Comparison of ENCODE assay signal across 20 cellular contexts in the genomic region with DNA sequence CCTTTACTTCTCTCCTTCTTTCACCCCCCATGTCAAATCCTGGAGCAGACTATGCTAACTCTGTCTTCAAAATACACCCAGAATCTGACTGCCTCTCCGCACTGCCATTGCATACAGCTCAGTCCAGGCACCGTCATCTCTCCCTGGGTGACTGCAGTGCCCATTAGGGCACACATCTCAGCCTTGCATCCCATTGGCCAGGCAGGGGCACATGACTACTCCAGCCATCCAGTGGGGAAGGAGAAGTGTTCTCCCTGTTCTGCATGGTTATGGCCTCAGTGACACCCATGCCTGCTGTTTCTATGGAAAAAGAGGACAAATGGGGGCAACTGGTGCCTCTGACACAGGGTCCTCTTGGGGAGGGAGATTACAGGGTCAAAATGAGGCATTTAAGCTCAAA.
A peak's percentile ranks its signal among the peaks of the same experiment; 100 is the strongest.
DNase-seq lines count a peak whose midpoint lies in the region; ATAC-seq and TF ChIP-seq lines count a peak whose summit lies in the region.
"Had no signal": no experiment of that assay in that cellular context is flagged by ENCODE, and none has a peak within 500 bp of the region (broad histone marks: within the 10 kb centered on the region; RNA-seq: fewer than 3 reads in every experiment).

No MANE protein-coding gene starts in this region.

- H3K4me3 Mint-ChIP-seq in activated CD8-positive, alpha-beta T cell treated with anti-CD3 and anti-CD28 coated beads, Interleukin-2, amount 10 ng/mL, durations not matched to agents 7 days and 5 days = no peak overlapping the region
- no peak overlapping the region for H3K4me3 Mint-ChIP-seq in activated CD8-positive, alpha-beta T cell treated with anti-CD3 and anti-CD28 coated beads for 36 hours
- no peak overlapping the region for H3K4me3 Mint-ChIP-seq in progenitor cell of endocrine pancreas (ENCODE audit: low read depth)
- H3K4me3 Mint-ChIP-seq: CD8-positive, alpha-beta memory T cell had no signal

- no peak overlapping the region for H3K27ac ChIP-seq in WERI-Rb-1
- H3K27ac ChIP-seq: 22Rv1; BLaER1 treated with 17β-estradiol and CSF1 and Interleukin-3, amounts not matched to agents 10 nM and 100 nM had no signal

- no peak for ATAC-seq in activated CD8-positive, alpha-beta T cell treated with anti-CD3 and anti-CD28 coated beads, Interleukin-2, amount 10 ng/mL, durations not matched to agents 7 days and 5 days
- ATAC-seq in activated CD8-positive, alpha-beta T cell treated with anti-CD3 and anti-CD28 coated beads for 36 hours = no peak
- ATAC-seq: Panc1 had no signal

- peaks cover 2% of the 10 kb centered on the region for H3K27me3 ChIP-seq in WERI-Rb-1 (ENCODE audit: insufficient read depth, low read depth, severe bottlenecking)
- H3K27me3 ChIP-seq: BLaER1 treated with 17β-estradiol and CSF1 and Interleukin-3, amounts not matched to agents 10 nM and 100 nM; MG63 had no signal

- no peaks in the 10 kb centered on the region for H3K4me1 Mint-ChIP-seq in activated CD8-positive, alpha-beta T cell treated with anti-CD3 and anti-CD28 coated beads, Interleukin-2, amount 10 ng/mL, durations not matched to agents 7 days and 5 days (ENCODE audit: low read depth)
- H3K4me1 Mint-ChIP-seq in activated CD8-positive, alpha-beta T cell treated with anti-CD3 and anti-CD28 coated beads for 36 hours (ENCODE audit: low read depth) = no peaks in the 10 kb centered on the region
- no peaks in the 10 kb centered on the region for H3K4me1 Mint-ChIP-seq in progenitor cell of endocrine pancreas (ENCODE audit: low read depth)
- H3K4me1 Mint-ChIP-seq: CD8-positive, alpha-beta memory T cell had no signal

- TF ChIP-seq RAD21 in Ishikawa (IDR thresholded peaks at IDR 0.05; ENCODE audit: low read depth) = no peak

- POLR2A ChIA-PET in activated CD8-positive, alpha-beta T cell treated with anti-CD3 and anti-CD28 coated beads, Interleukin-2, amount 10 ng/mL, durations not matched to agents 7 days and 5 days (lab: Charles Lee) = no interaction called here
- POLR2A ChIA-PET in activated CD8-positive, alpha-beta T cell treated with anti-CD3 and anti-CD28 coated beads for 36 hours (lab: Charles Lee) = no interaction called here

- H3K27ac Mint-ChIP-seq in activated CD8-positive, alpha-beta T cell treated with anti-CD3 and anti-CD28 coated beads, Interleukin-2, amount 10 ng/mL, durations not matched to agents 7 days and 5 days = no peak overlapping the region
- no peak overlapping the region for H3K27ac Mint-ChIP-seq in activated CD8-positive, alpha-beta T cell treated with anti-CD3 and anti-CD28 coated beads for 36 hours
- no peak overlapping the region for H3K27ac Mint-ChIP-seq in progenitor cell of endocrine pancreas
- H3K27ac Mint-ChIP-seq: CD8-positive, alpha-beta memory T cell had no signal

- H3K36me3 ChIP-seq in WERI-Rb-1 = no peaks in the 10 kb centered on the region
- H3K36me3 ChIP-seq: BLaER1 treated with 17β-estradiol and CSF1 and Interleukin-3, amounts not matched to agents 10 nM and 100 nM; MG63 had no signal

- CTCF ChIA-PET in activated CD8-positive, alpha-beta T cell treated with anti-CD3 and anti-CD28 coated beads, Interleukin-2, amount 10 ng/mL, durations not matched to agents 7 days and 5 days (lab: Charles Lee) = no interaction called here
- CTCF ChIA-PET in activated CD8-positive, alpha-beta T cell treated with anti-CD3 and anti-CD28 coated beads for 36 hours (lab: Charles Lee) = no interaction called here

- H3K9me3 Mint-ChIP-seq in activated CD8-positive, alpha-beta T cell treated with anti-CD3 and anti-CD28 coated beads, Interleukin-2, amount 10 ng/mL, durations not matched to agents 7 days and 5 days (ENCODE audit: insufficient read depth) = no peaks in the 10 kb centered on the region
- H3K9me3 Mint-ChIP-seq in activated CD8-positive, alpha-beta T cell treated with anti-CD3 and anti-CD28 coated beads for 36 hours = no peaks in the 10 kb centered on the region
- peaks cover 7% of the 10 kb centered on the region for H3K9me3 Mint-ChIP-seq in progenitor cell of endocrine pancreas (ENCODE audit: low read depth)

- intact Hi-C loops in activated CD8-positive, alpha-beta T cell treated with anti-CD3 and anti-CD28 coated beads for 36 hours (cut with micrococcal nuclease) = no loop called here

- no peaks in the 10 kb centered on the region for H3K9me3 ChIP-seq in WERI-Rb-1 (ENCODE audit: severe bottlenecking)
- H3K9me3 ChIP-seq: MG63 had no signal

- TF ChIP-seq CTCF in activated CD8-positive, alpha-beta T cell treated with anti-CD3 and anti-CD28 coated beads for 36 hours (IDR thresholded peaks at IDR 0.05) = no peak
- TF ChIP-seq CTCF in progenitor cell of endocrine pancreas (IDR thresholded peaks at IDR 0.05; ENCODE audit: unreplicated experiment) (no peak), WERI-Rb-1 (IDR thresholded peaks at IDR 0.05; ENCODE audit: low read depth, low read length) (no peak)

- TF ChIP-seq EP300 in Ishikawa (IDR thresholded peaks at IDR 0.05; ENCODE audit: borderline replicate concordance) = no peak

- no peak overlapping the region for H3K4me3 ChIP-seq in WERI-Rb-1 (ENCODE audit: low read depth, low read length)
- H3K4me3 ChIP-seq: BLaER1 treated with 17β-estradiol and CSF1 and Interleukin-3, amounts not matched to agents 10 nM and 100 nM; MG63 had no signal

- DNase-seq in activated CD8-positive, alpha-beta T cell treated with anti-CD3 and anti-CD28 coated beads, Interleukin-2, amount 10 ng/mL, durations not matched to agents 7 days and 5 days = peak; percentile 11
- no peak for DNase-seq in activated CD8-positive, alpha-beta T cell treated with anti-CD3 and anti-CD28 coated beads for 36 hours
- DNase-seq in iPS-NIHi11 (ENCODE audit: low spot score) = peak; percentile 1
- peak; percentile 3 for DNase-seq in progenitor cell of endocrine pancreas (ENCODE audit: low spot score, unreplicated experiment)
- no peak for DNase-seq in NCI-H345 (lab: John Stamatoyannopoulos, UW)
- no peak for DNase-seq in WERI-Rb-1
- DNase-seq in NCI-H2196 (lab: John Stamatoyannopoulos, UW; ENCODE audit: unreplicated experiment) = no peak
- DNase-seq: ACHN; CD8-positive, alpha-beta memory T cell; DMS53; EL; GF-D8; MG63; NCI-H1417; NCI-H187; NK-92 treated with Interleukin-12 subunit alpha and Interleukin-12 subunit beta, amount 100 ng/mL, for 24 hours had no signal

- peaks cover 4% of the 10 kb centered on the region for H3K27me3 Mint-ChIP-seq in activated CD8-positive, alpha-beta T cell treated with anti-CD3 and anti-CD28 coated beads, Interleukin-2, amount 10 ng/mL, durations not matched to agents 7 days and 5 days (ENCODE audit: low read depth)
- H3K27me3 Mint-ChIP-seq in activated CD8-positive, alpha-beta T cell treated with anti-CD3 and anti-CD28 coated beads for 36 hours = peaks cover 4% of the 10 kb centered on the region
- peaks cover 16% of the 10 kb centered on the region for H3K27me3 Mint-ChIP-seq in progenitor cell of endocrine pancreas

- no peaks in the 10 kb centered on the region for H3K36me3 Mint-ChIP-seq in activated CD8-positive, alpha-beta T cell treated with anti-CD3 and anti-CD28 coated beads, Interleukin-2, amount 10 ng/mL, durations not matched to agents 7 days and 5 days (ENCODE audit: low read depth)
- no peaks in the 10 kb centered on the region for H3K36me3 Mint-ChIP-seq in activated CD8-positive, alpha-beta T cell treated with anti-CD3 and anti-CD28 coated beads for 36 hours (ENCODE audit: low read depth)
- no peaks in the 10 kb centered on the region for H3K36me3 Mint-ChIP-seq in progenitor cell of endocrine pancreas (ENCODE audit: insufficient read depth)
- H3K36me3 Mint-ChIP-seq: CD8-positive, alpha-beta memory T cell had no signal

TF ChIP-seq in Ishikawa, 13 proteins besides CTCF, POLR2A, EP300 and RAD21:
- TF ChIP-seq, protein P1, sequence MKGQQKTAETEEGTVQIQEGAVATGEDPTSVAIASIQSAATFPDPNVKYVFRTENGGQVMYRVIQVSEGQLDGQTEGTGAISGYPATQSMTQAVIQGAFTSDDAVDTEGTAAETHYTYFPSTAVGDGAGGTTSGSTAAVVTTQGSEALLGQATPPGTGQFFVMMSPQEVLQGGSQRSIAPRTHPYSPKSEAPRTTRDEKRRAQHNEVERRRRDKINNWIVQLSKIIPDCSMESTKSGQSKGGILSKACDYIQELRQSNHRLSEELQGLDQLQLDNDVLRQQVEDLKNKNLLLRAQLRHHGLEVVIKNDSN (IDR thresholded peaks at IDR 0.05) = 0 out of 2 replicates have a peak, but pooled peaks have one; percentile 12
- TF ChIP-seq CEBPB (IDR thresholded peaks at IDR 0.05) (no peak), ZBTB7A (IDR thresholded peaks at IDR 0.05; ENCODE audit: low read depth) (no peak), TCF12 (IDR thresholded peaks at IDR 0.05; ENCODE audit: low read depth) (no peak)

Comparison
In these comparisons a context has a peak if more than half of its experiments do, and no peak if none do; other contexts are left out.
1. DNase-seq: peak in activated CD8-positive, alpha-beta T cell treated with anti-CD3 and anti-CD28 coated beads, Interleukin-2, amount 10 ng/mL, durations not matched to agents 7 days and 5 days (single experiment), iPS-NIHi11 (single experiment) and progenitor cell of endocrine pancreas (single experiment); none in activated CD8-positive, alpha-beta T cell treated with anti-CD3 and anti-CD28 coated beads for 36 hours (single experiment), NCI-H345 (single experiment), WERI-Rb-1 (single experiment) and NCI-H2196 (single experiment).